ENCODE assay signal across 13 cellular contexts in genomic region chr15:66815322-66815721, GRCh38.
DNase-seq lines count a peak whose midpoint lies in the region; ATAC-seq and TF ChIP-seq lines count a peak whose summit lies in the region.
"Had no signal": no experiment of that assay in that cellular context is flagged by ENCODE, and none has a peak within 500 bp of the region (broad histone marks: within the 10 kb centered on the region; RNA-seq: fewer than 3 reads in every experiment).

No MANE protein-coding gene starts in this region.

- H3K4me3 ChIP-seq in GM23248 = no peak overlapping the region
- peak overlapping the region; percentile 53 for H3K4me3 ChIP-seq in adipocyte (ENCODE audit: low read length)
- no peak overlapping the region for H3K4me3 ChIP-seq in foreskin fibroblast (ENCODE audit: low read depth in 1 of 2, low read length in 2 of 2)
- H3K4me3 ChIP-seq in heart right ventricle = no peak overlapping the region

- ATAC-seq in heart right ventricle (no peak), GM18868 (IDR thresholded peaks at IDR 0.05; ENCODE audit: unreplicated experiment) (no peak)

- peaks cover 39% of the 10 kb centered on the region for H3F3A ChIP-seq in GM23248 (ENCODE audit: insufficient read depth)

- no peaks in the 10 kb centered on the region for H3K9me2 ChIP-seq in GM23248 (ENCODE audit: insufficient read depth)

- DNase-seq in A172 (ENCODE audit: low spot score) (peak; percentile 71), GM23248 (peak; percentile 94), adipocyte (ENCODE audit: low read depth) (peak; percentile 72), foreskin fibroblast (peak; percentile 92 to 93), heart right ventricle (no peak), NCI-H2196 (lab: John Stamatoyannopoulos, UW; ENCODE audit: unreplicated experiment) (no peak)
- no peak for DNase-seq in activated naive CD4-positive, alpha-beta T cell treated with Interleukin-2 at 50 U/mL for 16 hours
- DNase-seq: activated CD8-positive, alpha-beta memory T cell treated with anti-CD3 and anti-CD28 coated beads, Interleukin-2, amount 50 U/mL, for 48 hours; BE2C; NCI-H2171 treated with DMSO at 0.1 percent for 48 hours had no signal

- H3K36me3 ChIP-seq in GM23248 (ENCODE audit: low read depth) (no peaks in the 10 kb centered on the region), adipocyte (ENCODE audit: control insufficient read depth, insufficient read depth, low read length, severe bottlenecking) (no peaks in the 10 kb centered on the region), heart right ventricle (no peaks in the 10 kb centered on the region)
- H3K36me3 ChIP-seq: BE2C had no signal

- intact Hi-C loops in heart right ventricle (cut with DNase I) = no loop called here

- no peak for TF ChIP-seq CTCF in foreskin fibroblast (IDR thresholded peaks at IDR 0.05; ENCODE audit: low read depth, low read length)
- no peak for TF ChIP-seq CTCF in heart right ventricle (IDR thresholded peaks at IDR 0.05)

- peaks cover 32% of the 10 kb centered on the region for H3K4me1 ChIP-seq in GM23248 (ENCODE audit: insufficient read depth)
- H3K4me1 ChIP-seq in adipocyte (ENCODE audit: control insufficient read depth, insufficient read depth, low read length) = peaks cover 49% of the 10 kb centered on the region
- peaks cover 0 to 12% (median 0%) of the 10 kb centered on the region in 9 donors for H3K4me1 ChIP-seq in heart right ventricle

- 57 to 60% methylated on average over 3 of the region's 3 CpGs for WGBS in GM23248 (ENCODE audit: low coverage in 1 of 2, low lambda C conversion rate in 2 of 2, missing lambda C conversion rate in 2 of 2), 2 experiments
- WGBS in heart right ventricle, 2 donors = 64 to 65% methylated on average over 3 of the region's 3 CpGs

- H3K9ac ChIP-seq in GM23248 (no peak overlapping the region), adipocyte (ENCODE audit: low read length) (peak overlapping the region; percentile 75)
- H3K9ac ChIP-seq: KMS-11 had no signal

- no peaks in the 10 kb centered on the region for H4K20me1 ChIP-seq in GM23248 (ENCODE audit: insufficient read depth)

- H3K9me3 ChIP-seq in GM23248 (ENCODE audit: low read depth) = no peaks in the 10 kb centered on the region
- no peaks in the 10 kb centered on the region for H3K9me3 ChIP-seq in adipocyte (ENCODE audit: control insufficient read depth, low read length)
- peaks cover 0 to 12% (median 3%) of the 10 kb centered on the region in 11 donors for H3K9me3 ChIP-seq in heart right ventricle
- H3K9me3 ChIP-seq: BE2C had no signal

- peak overlapping the region; percentile 49 for H3K4me2 ChIP-seq in GM23248 (ENCODE audit: unreplicated experiment)
- H3K4me2 ChIP-seq: KMS-11 had no signal

- H2AFZ ChIP-seq in GM23248 = no peak overlapping the region

- H3K79me2 ChIP-seq in GM23248 (ENCODE audit: insufficient read depth) = no peaks in the 10 kb centered on the region

- H3K27me3 ChIP-seq in GM23248 (replicated peaks; ENCODE audit: insufficient read depth) (no peaks in the 10 kb centered on the region), adipocyte (replicated peaks; ENCODE audit: control insufficient read depth, insufficient read depth, low read length) (no peaks in the 10 kb centered on the region), heart right ventricle (no peaks in the 10 kb centered on the region)
- H3K27me3 ChIP-seq: BE2C had no signal

- in situ Hi-C loops in GM23248 (cut with MboI) = no loop called here

- H3K27ac ChIP-seq in GM23248 = peak overlapping the region; percentile 56
- peak overlapping the region in 1 of 10 donors; percentile 32 for H3K27ac ChIP-seq in heart right ventricle
- H3K27ac ChIP-seq: KMS-11, VCaP had no signal

Comparison
In these comparisons a context has a peak if more than half of its experiments do, and no peak if none do; other contexts are left out.
1. DNase-seq: peak in A172 (single experiment), GM23248 (single experiment), adipocyte (single experiment) and foreskin fibroblast (2 of 2); none in heart right ventricle (0 of 2), NCI-H2196 (single experiment) and activated naive CD4-positive, alpha-beta T cell treated with Interleukin-2 at 50 U/mL for 16 hours (single experiment).